In genomic region chr11:15958939-15959338, GRCh38 we compare ENCODE assay signal across 26 cellular contexts.
"Had no signal": no experiment of that assay in that cellular context is flagged by ENCODE, and none has a peak within 500 bp of the region (broad histone marks: within the 10 kb centered on the region; RNA-seq: fewer than 3 reads in every experiment).

No MANE protein-coding gene starts in this region.

- H3K9me3 ChIP-seq: pancreas, prostate gland, right lobe of liver, tibial nerve, upper lobe of left lung, vagina had no signal

- H3K27me3 ChIP-seq: pancreas, right lobe of liver, tibial nerve, upper lobe of left lung, vagina had no signal

- ATAC-seq: lower lobe of right lung; naive thymus-derived CD8-positive, alpha-beta T cell; pancreas; right lobe of liver; stimulated activated memory B cell treated with anti-CD40 and anti-IgM and Interleukin-4, amounts not matched to agents 10 μg/mL and 1 μg/mL and 100 μg/mL, for 72 hours; stimulated activated naive CD8-positive, alpha-beta T cell treated with anti-CD3 and anti-CD28 coated beads, Interleukin-15, amount 100 ng/mL, for 72 hours had no signal

- H3K9me3 Mint-ChIP-seq: stimulated activated memory B cell treated with anti-CD40 and anti-IgM and Interleukin-4, amounts not matched to agents 10 μg/mL and 1 μg/mL and 100 μg/mL, for 72 hours; stimulated activated naive CD8-positive, alpha-beta T cell treated with anti-CD3 and anti-CD28 coated beads, Interleukin-15, amount 100 ng/mL, for 72 hours had no signal

- DNase-seq: hippocampal formation; kidney; lower lobe of right lung; mammary epithelial cell; mesenchymal stem cell; naive thymus-derived CD8-positive, alpha-beta T cell; nucleus accumbens; pancreas; posterior cingulate gyrus; retina; right lobe of liver; stimulated activated CD4-positive, alpha-beta T cell treated with anti-CD3 and anti-CD28 coated beads, Interleukin-1b, Interleukin-23, amount 100 ng/mL, for 48 hours; stimulated activated CD4-positive, alpha-beta T cell treated with anti-CD3 and anti-CD28 coated beads, Interleukin-2, amount 100 ng/mL, for 48 hours; stimulated activated CD4-positive, alpha-beta T cell treated with anti-CD3 and anti-CD28 coated beads, Interleukin-4, amount 100 ng/mL, for 4 hours; stimulated activated CD8-positive, alpha-beta memory T cell treated with anti-CD3 and anti-CD28 coated beads, Interleukin-4, amount 100 ng/mL, for 48 hours; stimulated activated naive CD4-positive, alpha-beta T cell treated with Interleukin-2 at 50 U/mL for 16 hours; stimulated activated naive CD8-positive, alpha-beta T cell treated with anti-CD3 and anti-CD28 coated beads, Interleukin-15, amount 100 ng/mL, for 72 hours; substantia nigra; upper lobe of left lung had no signal

- H3K27me3 Mint-ChIP-seq: stimulated activated memory B cell treated with anti-CD40 and anti-IgM and Interleukin-4, amounts not matched to agents 10 μg/mL and 1 μg/mL and 100 μg/mL, for 72 hours; stimulated activated naive CD8-positive, alpha-beta T cell treated with anti-CD3 and anti-CD28 coated beads, Interleukin-15, amount 100 ng/mL, for 72 hours had no signal

- H3K4me3 Mint-ChIP-seq: naive thymus-derived CD8-positive, alpha-beta T cell; nephron; neural crest cell; stimulated activated memory B cell treated with anti-CD40 and anti-IgM and Interleukin-4, amounts not matched to agents 10 μg/mL and 1 μg/mL and 100 μg/mL, for 72 hours; stimulated activated naive CD8-positive, alpha-beta T cell treated with anti-CD3 and anti-CD28 coated beads, Interleukin-15, amount 100 ng/mL, for 72 hours had no signal

- H3K27ac ChIP-seq: lower lobe of right lung, pancreas, prostate gland, right lobe of liver, tibial nerve, upper lobe of left lung, vagina had no signal

- H3K36me3 Mint-ChIP-seq: naive thymus-derived CD8-positive, alpha-beta T cell; stimulated activated memory B cell treated with anti-CD40 and anti-IgM and Interleukin-4, amounts not matched to agents 10 μg/mL and 1 μg/mL and 100 μg/mL, for 72 hours had no signal

- H3K36me3 ChIP-seq: lower lobe of right lung, pancreas, prostate gland, right lobe of liver, tibial nerve, upper lobe of left lung, vagina had no signal

- H3K4me3 ChIP-seq: lower lobe of right lung, pancreas, prostate gland, right lobe of liver, smooth muscle cell, tibial nerve, upper lobe of left lung, vagina had no signal

- H3K27ac Mint-ChIP-seq: naive thymus-derived CD8-positive, alpha-beta T cell; nephron; stimulated activated memory B cell treated with anti-CD40 and anti-IgM and Interleukin-4, amounts not matched to agents 10 μg/mL and 1 μg/mL and 100 μg/mL, for 72 hours; stimulated activated naive CD8-positive, alpha-beta T cell treated with anti-CD3 and anti-CD28 coated beads, Interleukin-15, amount 100 ng/mL, for 72 hours had no signal

- H3K4me2 ChIP-seq: smooth muscle cell had no signal

- H3K4me1 ChIP-seq: lower lobe of right lung, pancreas, prostate gland, right lobe of liver, tibial nerve, upper lobe of left lung, vagina had no signal

- H3K4me1 Mint-ChIP-seq: nephron; neural crest cell; stimulated activated memory B cell treated with anti-CD40 and anti-IgM and Interleukin-4, amounts not matched to agents 10 μg/mL and 1 μg/mL and 100 μg/mL, for 72 hours; stimulated activated naive CD8-positive, alpha-beta T cell treated with anti-CD3 and anti-CD28 coated beads, Interleukin-15, amount 100 ng/mL, for 72 hours had no signal
